22 cellular contexts compared by ENCODE assay signal in genomic region chr14:65904988-65905387, GRCh38.
"Had no signal": no experiment of that assay in that cellular context is flagged by ENCODE, and none has a peak within 500 bp of the region (broad histone marks: within the 10 kb centered on the region; RNA-seq: fewer than 3 reads in every experiment).

No MANE protein-coding gene starts in this region.

- H3K4me1 ChIP-seq: psoas muscle, right lobe of liver, suprapubic skin, thyroid gland, uterus had no signal

- DNase-seq: effector CD4-positive, alpha-beta T cell; endodermal cell; left colon; left ventricle myocardium superior; mesenchymal stem cell; midbrain; naive B cell; psoas muscle; retina; right lobe of liver; stimulated activated CD4-positive, alpha-beta T cell treated with anti-CD3 and anti-CD28 coated beads, Interleukin-4, amount 100 ng/mL, for 1 hour; stimulated activated CD8-positive, alpha-beta memory T cell treated with anti-CD3 and anti-CD28 coated beads, Interleukin-4, amount 100 ng/mL, for 48 hours; stimulated activated naive CD8-positive, alpha-beta T cell treated with anti-CD3 and anti-CD28 coated beads, Interleukin-15, Interleukin-2, amounts not matched to agents 100 U/mL and 50 U/mL, for 24 hours; thyroid gland; uterus had no signal

- H3K36me3 ChIP-seq: neutrophil, right lobe of liver, suprapubic skin, thyroid gland, uterus had no signal

- H3K4me1 Mint-ChIP-seq: endodermal cell had no signal

- H3K4me3 ChIP-seq: hepatocyte, lung, psoas muscle, right lobe of liver, suprapubic skin, thyroid gland, uterus had no signal

- H3K27ac Mint-ChIP-seq: endodermal cell; naive B cell; nephron; stimulated activated effector memory CD8-positive, alpha-beta T cell treated with anti-CD3 and anti-CD28 coated beads, Interleukin-12 subunit alpha, Interleukin-12 subunit beta, amount 100 ng/mL, for 72 hours; type B pancreatic cell had no signal

- H3K27me3 ChIP-seq: hepatocyte, neutrophil, right lobe of liver, suprapubic skin, thyroid gland, uterus had no signal

- H3K79me2 ChIP-seq: hepatocyte had no signal

- ATAC-seq: left colon; left ventricle myocardium superior; psoas muscle; right lobe of liver; stimulated activated effector memory CD8-positive, alpha-beta T cell treated with anti-CD3 and anti-CD28 coated beads, Interleukin-12 subunit alpha, Interleukin-12 subunit beta, amount 100 ng/mL, for 72 hours; stimulated activated naive CD8-positive, alpha-beta T cell treated with anti-CD3 and anti-CD28 coated beads, Interleukin-15, Interleukin-2, amounts not matched to agents 100 U/mL and 50 U/mL, for 24 hours had no signal

- H3K27me3 Mint-ChIP-seq: type B pancreatic cell had no signal

- H3K4me3 Mint-ChIP-seq: endodermal cell; naive B cell; nephron; stimulated activated effector memory CD8-positive, alpha-beta T cell treated with anti-CD3 and anti-CD28 coated beads, Interleukin-12 subunit alpha, Interleukin-12 subunit beta, amount 100 ng/mL, for 72 hours; type B pancreatic cell had no signal

- H3K4me2 ChIP-seq: hepatocyte had no signal

- H3K27ac ChIP-seq: hepatocyte, neutrophil, psoas muscle, right lobe of liver, suprapubic skin, thyroid gland, uterus had no signal

- H3K36me3 Mint-ChIP-seq: stimulated activated effector memory CD8-positive, alpha-beta T cell treated with anti-CD3 and anti-CD28 coated beads, Interleukin-12 subunit alpha, Interleukin-12 subunit beta, amount 100 ng/mL, for 72 hours; type B pancreatic cell had no signal

- H3K9me3 ChIP-seq: neutrophil, psoas muscle, right lobe of liver, thyroid gland, uterus had no signal

- H2AFZ ChIP-seq: hepatocyte had no signal
